8 cellular contexts compared by ENCODE assay signal in genomic region chr3:141311496-141312358, GRCh38. TPM values are rescaled to one million over a fixed set of nuclear protein-coding genes. Genes with fewer than 3 reads are reported as not detected.
DNase-seq lines count a peak whose midpoint lies in the region; FAIRE-seq and TF ChIP-seq lines count a peak whose summit lies in the region.

No MANE protein-coding gene starts in this region.

- H3K9me3 ChIP-seq in Loucy (ENCODE audit: insufficient read depth, low read depth, low read length): no peaks in the 10 kb centered on the region
- no peaks in the 10 kb centered on the region for H3K9me3 ChIP-seq in neural progenitor cell (ENCODE audit: low read depth)

- peak overlapping the region; percentile 98 for H3K4me3 Mint-ChIP-seq in neural progenitor cell

- FAIRE-seq in G401.6 (lab: Jason Lieb, UNC): peak; percentile 95

- H3K9me3 Mint-ChIP-seq in neural progenitor cell: no peaks in the 10 kb centered on the region

- 0 out of 2 replicates have a peak, but pooled peaks cover 4% of the 10 kb centered on the region for H3F3A ChIP-seq in Loucy (ENCODE audit: low read depth)
- no peaks in the 10 kb centered on the region for H3F3A ChIP-seq in neural progenitor cell (ENCODE audit: low read depth)

- H3K27ac ChIP-seq in neural progenitor cell: no peak overlapping the region

- H3K36me3 ChIP-seq in H7 (replicated peaks; ENCODE audit: control insufficient read depth, insufficient read depth, low read length) (no peaks in the 10 kb centered on the region), Loucy (ENCODE audit: insufficient read depth, low read length) (no peaks in the 10 kb centered on the region), neural progenitor cell (no peaks in the 10 kb centered on the region)

- peaks cover 20% of the 10 kb centered on the region for H3K4me1 Mint-ChIP-seq in neural progenitor cell

- peak overlapping the region; percentile 99 for H3K27ac Mint-ChIP-seq in neural progenitor cell

- H3K9ac ChIP-seq in Loucy (ENCODE audit: low read depth, low read length, poor library complexity, severe bottlenecking): peak overlapping the region; percentile 87
- H3K9ac ChIP-seq in neural progenitor cell: peak overlapping the region; percentile 33

- peaks cover 8% of the 10 kb centered on the region for H3K27me3 Mint-ChIP-seq in neural progenitor cell (ENCODE audit: insufficient read depth, low read depth)

- H3K36me3 Mint-ChIP-seq in neural progenitor cell: no peaks in the 10 kb centered on the region

- H2AFZ ChIP-seq in Loucy (ENCODE audit: low read length) (peak overlapping the region; percentile 74), neural progenitor cell (replicated peaks) (peak overlapping the region; percentile 81)

- H3K4me3 ChIP-seq in H7 (ENCODE audit: insufficient read depth, low read depth, low read length) (peak overlapping the region; percentile 66), Loucy (ENCODE audit: low read length, poor library complexity, severe bottlenecking) (peak overlapping the region; percentile 76), foreskin fibroblast (ENCODE audit: low read depth in 1 of 2, low read length in 2 of 2) (peak overlapping the region; percentile 65 to 81), neural progenitor cell (peak overlapping the region; percentile 66)

- peak; percentile 77 for TF ChIP-seq CTCF in Loucy (conservative IDR thresholded peaks at IDR 0.05; ENCODE audit: low read length)
- peak; percentile 63 for TF ChIP-seq CTCF in foreskin fibroblast (IDR thresholded peaks at IDR 0.05; ENCODE audit: low read depth, low read length)
- peak; percentile 80 for TF ChIP-seq CTCF in neural progenitor cell (IDR thresholded peaks at IDR 0.05)

- H3K9me2 ChIP-seq in Loucy (replicated peaks; ENCODE audit: low read depth, low read length): no peaks in the 10 kb centered on the region

- peaks cover 8% of the 10 kb centered on the region for H3K79me2 ChIP-seq in Loucy (ENCODE audit: insufficient read depth, low read length)
- no peaks in the 10 kb centered on the region for H3K79me2 ChIP-seq in neural progenitor cell (ENCODE audit: low read depth)

- TF ChIP-seq POLR2A in Raji (IDR thresholded peaks at IDR 0.05; ENCODE audit: insufficient read depth, low read depth, low read length): peak; percentile 92

- DNase-seq in H7: peak; percentile 96
- DNase-seq in activated gamma-delta T cell (lab: John Stamatoyannopoulos, UW): peak; percentile 72
- DNase-seq in foreskin fibroblast: peak; percentile 97 to 99
- DNase-seq in neural progenitor cell (ENCODE audit: low spot score): peak; percentile 98
- DNase-seq in stromal cell of bone marrow (ENCODE audit: low read depth): peak; percentile 95

- H3K4me1 ChIP-seq in Loucy (ENCODE audit: insufficient read depth, low read length, poor library complexity, severe bottlenecking) (peaks cover 36% of the 10 kb centered on the region), neural progenitor cell (no peaks in the 10 kb centered on the region)

- H4K20me1 ChIP-seq in Loucy (ENCODE audit: insufficient read depth, low read length, poor library complexity, severe bottlenecking): no peaks in the 10 kb centered on the region
- H4K20me1 ChIP-seq in neural progenitor cell (ENCODE audit: low read depth): no peaks in the 10 kb centered on the region

- H3K27me3 ChIP-seq in H7 (ENCODE audit: control insufficient read depth, insufficient read depth, low read length): peaks cover 2% of the 10 kb centered on the region; the same call in 1 of the 2 replicates
- H3K27me3 ChIP-seq in Loucy (ENCODE audit: insufficient read depth, low read length, poor library complexity, severe bottlenecking): no peaks in the 10 kb centered on the region
- peaks cover 9% of the 10 kb centered on the region for H3K27me3 ChIP-seq in neural progenitor cell

- H3K4me2 ChIP-seq in Loucy (ENCODE audit: low read depth, low read length, poor library complexity, severe bottlenecking) (peak overlapping the region; percentile 88), neural progenitor cell (peak overlapping the region; percentile 87)

RNA-seq across cellular contexts. Expression of gene ZBTB38, which starts 56.6 kb away (rescaled TPM):
- total RNA-seq in H7 (2014; rRNA removed; shearing (Covaris generic)): 6.7 and 9.5 TPM in 2 replicates
- 16.9 and 24.5 TPM in 2 replicates for total RNA-seq in neural progenitor cell (ENCODE audit: low replicate concordance)
